1 cellular context compared by ENCODE assay signal in the genomic region with DNA sequence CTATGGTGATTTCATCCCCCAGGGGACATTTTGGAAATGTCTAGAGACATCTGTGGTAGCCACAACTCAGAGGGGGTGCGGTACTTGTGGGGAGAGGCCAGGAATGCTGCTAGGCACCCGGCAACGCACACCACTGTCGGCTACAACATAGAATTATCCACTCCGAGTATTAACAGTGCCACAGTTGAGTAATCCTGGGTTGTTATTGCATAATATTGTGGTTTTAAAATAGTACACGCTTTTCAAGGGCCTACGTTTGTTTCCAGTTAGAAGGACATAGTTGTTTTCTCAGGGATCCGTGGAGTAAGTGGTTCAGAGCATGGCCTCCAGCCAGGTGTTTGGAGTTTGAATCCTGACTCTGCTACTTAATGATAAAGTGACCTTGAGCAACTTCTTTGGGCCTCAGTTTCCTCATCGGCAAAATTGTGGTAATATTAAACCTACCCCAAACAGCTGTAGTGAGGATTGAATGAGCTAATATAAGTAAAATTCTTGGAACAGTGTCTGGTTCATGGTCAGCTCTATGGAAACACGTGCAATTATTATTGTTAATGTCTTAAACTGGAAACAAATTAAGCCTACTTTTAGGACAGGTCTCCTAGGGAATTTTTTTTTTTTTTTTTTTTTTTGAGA.
TF ChIP-seq lines count a peak whose summit lies in the region.

No MANE protein-coding gene starts in this region.

TF ChIP-seq in A549, 52 proteins besides CTCF, POLR2A, EP300 and RAD21 (continued from another document):
- TF ChIP-seq, protein P1, sequence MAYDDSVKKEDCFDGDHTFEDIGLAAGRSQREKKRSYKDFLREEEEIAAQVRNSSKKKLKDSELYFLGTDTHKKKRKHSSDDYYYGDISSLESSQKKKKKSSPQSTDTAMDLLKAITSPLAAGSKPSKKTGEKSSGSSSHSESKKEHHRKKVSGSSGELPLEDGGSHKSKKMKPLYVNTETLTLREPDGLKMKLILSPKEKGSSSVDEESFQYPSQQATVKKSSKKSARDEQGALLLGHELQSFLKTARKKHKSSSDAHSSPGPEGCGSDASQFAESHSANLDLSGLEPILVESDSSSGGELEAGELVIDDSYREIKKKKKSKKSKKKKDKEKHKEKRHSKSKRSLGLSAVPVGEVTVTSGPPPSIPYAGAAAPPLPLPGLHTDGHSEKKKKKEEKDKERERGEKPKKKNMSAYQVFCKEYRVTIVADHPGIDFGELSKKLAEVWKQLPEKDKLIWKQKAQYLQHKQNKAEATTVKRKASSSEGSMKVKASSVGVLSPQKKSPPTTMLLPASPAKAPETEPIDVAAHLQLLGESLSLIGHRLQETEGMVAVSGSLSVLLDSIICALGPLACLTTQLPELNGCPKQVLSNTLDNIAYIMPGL (CRISPR knock-in tag; IDR thresholded peaks at IDR 0.05; ENCODE audit: borderline replicate concordance), result no peak
TF ChIP-seq in A549: peak in this region for 1.
